21 cellular contexts compared by ENCODE assay signal in genomic region chr7:7478569-7478968, GRCh38. TPM values are rescaled to one million over a fixed set of nuclear protein-coding genes. Genes with fewer than 3 reads are reported as not detected.
DNase-seq lines count a peak whose midpoint lies in the region; ATAC-seq and TF ChIP-seq lines count a peak whose summit lies in the region.
"Had no signal": no experiment of that assay in that cellular context is flagged by ENCODE, and none has a peak within 500 bp of the region (broad histone marks: within the 10 kb centered on the region; RNA-seq: fewer than 3 reads in every experiment).

No MANE protein-coding gene starts in this region.

- H4K20me1 ChIP-seq in MM.1S (ENCODE audit: insufficient read depth, low read length) (no peaks in the 10 kb centered on the region), osteoblast (ENCODE audit: insufficient read depth, low read length) (no peaks in the 10 kb centered on the region)
- H4K20me1 ChIP-seq: BLaER1 had no signal

- H3K27ac ChIP-seq in MM.1S (ENCODE audit: low read length) (no peak overlapping the region), upper lobe of right lung (no peak overlapping the region), osteoblast (ENCODE audit: low read depth, low read length) (no peak overlapping the region)
- H3K27ac ChIP-seq: 22Rv1, BLaER1, C4-2B, GM23248 had no signal

- H3K79me2 ChIP-seq in MM.1S (ENCODE audit: low read length) (no peaks in the 10 kb centered on the region), osteoblast (ENCODE audit: insufficient read depth, low read length) (no peaks in the 10 kb centered on the region)

- intact Hi-C loops in Right ventricle myocardium superior (cut with DNase I) (no loop called here), left cardiac atrium (cut with DNase I) (no loop called here), upper lobe of right lung (cut with DNase I) (no loop called here)

- H3K9me3 ChIP-seq in MM.1S (replicated peaks; ENCODE audit: insufficient read depth, low read length) = no peaks in the 10 kb centered on the region
- H3K9me3 ChIP-seq in upper lobe of right lung = no peaks in the 10 kb centered on the region
- H3K9me3 ChIP-seq in osteoblast (ENCODE audit: low read depth, low read length) = no peaks in the 10 kb centered on the region
- H3K9me3 ChIP-seq: Caco-2 had no signal

- no peaks in the 10 kb centered on the region for H3K9me2 ChIP-seq in MM.1S (replicated peaks; ENCODE audit: insufficient read depth, low read length)

- peak; percentile 38 for DNase-seq in Right ventricle myocardium superior
- no peak for DNase-seq in left cardiac atrium
- peak; percentile 2 for DNase-seq in MM.1S
- DNase-seq in mesenteric fat pad (ENCODE audit: low spot score) = peak; percentile 77
- DNase-seq in upper lobe of right lung = peak; percentile 56
- no peak for DNase-seq in osteoblast (ENCODE audit: insufficient read length, low spot score, missing footprints)
- no peak for DNase-seq in DMS114 treated with DMSO at 0.1 percent for 48 hours (lab: John Stamatoyannopoulos, UW; ENCODE audit: unreplicated experiment)
- DNase-seq: Caco-2; CD4-positive, CD25-positive, alpha-beta regulatory T cell; CD8-positive, alpha-beta T cell; DMS79; EL; GDM1; GM23248; H7; HCEC 1CT had no signal

- no peaks in the 10 kb centered on the region for H3F3A ChIP-seq in MM.1S (ENCODE audit: insufficient read depth, low read length)

- H3K27me3 ChIP-seq in MM.1S (replicated peaks; ENCODE audit: insufficient read depth, low read length) (no peaks in the 10 kb centered on the region), upper lobe of right lung (no peaks in the 10 kb centered on the region), osteoblast (ENCODE audit: insufficient read depth, low read length) (no peaks in the 10 kb centered on the region)
- H3K27me3 ChIP-seq: BLaER1 had no signal

- H3K36me3 ChIP-seq in MM.1S (replicated peaks; ENCODE audit: insufficient read depth, low read length) (no peaks in the 10 kb centered on the region), upper lobe of right lung (no peaks in the 10 kb centered on the region), osteoblast (ENCODE audit: insufficient read depth, low read length) (no peaks in the 10 kb centered on the region)
- H3K36me3 ChIP-seq: BLaER1 had no signal

- TF ChIP-seq CTCF in MM.1S (IDR thresholded peaks at IDR 0.05; ENCODE audit: low read length) (no peak), upper lobe of right lung (IDR thresholded peaks at IDR 0.05) (no peak), osteoblast (IDR thresholded peaks at IDR 0.05; ENCODE audit: extremely low read depth, low read depth, low read length) (no peak)

- H3K4me3 ChIP-seq in MM.1S (ENCODE audit: low read length) = no peak overlapping the region
- no peak overlapping the region for H3K4me3 ChIP-seq in upper lobe of right lung
- H3K4me3 ChIP-seq in osteoblast (ENCODE audit: insufficient read depth, low read length) = no peak overlapping the region
- H3K4me3 ChIP-seq: BLaER1, GM12878, GM23248 had no signal

- H3K4me2 ChIP-seq in MM.1S (ENCODE audit: low read depth, low read length) (no peak overlapping the region), osteoblast (ENCODE audit: insufficient read depth, low read length) (no peak overlapping the region)
- H3K4me2 ChIP-seq: BLaER1 had no signal

- H3K4me1 ChIP-seq in MM.1S (ENCODE audit: low read length) (no peaks in the 10 kb centered on the region), upper lobe of right lung (no peaks in the 10 kb centered on the region), osteoblast (ENCODE audit: insufficient read depth, low read length) (peaks cover 3% of the 10 kb centered on the region)
- H3K4me1 ChIP-seq: BLaER1, Caco-2 had no signal

- H3K9ac ChIP-seq in MM.1S (ENCODE audit: low read length) = no peak overlapping the region
- H3K9ac ChIP-seq: BLaER1, GM23248 had no signal

- H2AFZ ChIP-seq in MM.1S (ENCODE audit: low read length) (no peak overlapping the region), osteoblast (ENCODE audit: low read length) (no peak overlapping the region)
- H2AFZ ChIP-seq: GM23248 had no signal

- no peak for ATAC-seq in Right ventricle myocardium superior (ENCODE audit: poor library complexity)
- ATAC-seq in left cardiac atrium = no peak
- ATAC-seq in upper lobe of right lung = no peak
- ATAC-seq in GM19452 (IDR thresholded peaks at IDR 0.05; ENCODE audit: unreplicated experiment) = no peak
- ATAC-seq: CD8-positive, alpha-beta T cell; GM12878 had no signal

RNA-seq across cellular contexts. Expression of gene COL28A1, which starts 57.1 kb away (rescaled TPM):
- total RNA-seq in Right ventricle myocardium superior (6.7 TPM), left cardiac atrium (1 to 10 TPM; 3.6 to 8.9 TPM), mesenteric fat pad (0.22 TPM), upper lobe of right lung (0.61 TPM), osteoblast (0.29 and 0.36 TPM in 2 replicates)
- total RNA-seq: GM12878, GM23248 had no signal

Comparison
In these comparisons a context has a peak if more than half of its experiments do, and no peak if none do; other contexts are left out.
1. DNase-seq: peak in Right ventricle myocardium superior (single experiment), MM.1S (single experiment), mesenteric fat pad (single experiment) and upper lobe of right lung (single experiment); none in left cardiac atrium (single experiment), osteoblast (single experiment) and DMS114 treated with DMSO at 0.1 percent for 48 hours (single experiment).